Comparison of ENCODE assay signal across 8 cellular contexts in the genomic region with DNA sequence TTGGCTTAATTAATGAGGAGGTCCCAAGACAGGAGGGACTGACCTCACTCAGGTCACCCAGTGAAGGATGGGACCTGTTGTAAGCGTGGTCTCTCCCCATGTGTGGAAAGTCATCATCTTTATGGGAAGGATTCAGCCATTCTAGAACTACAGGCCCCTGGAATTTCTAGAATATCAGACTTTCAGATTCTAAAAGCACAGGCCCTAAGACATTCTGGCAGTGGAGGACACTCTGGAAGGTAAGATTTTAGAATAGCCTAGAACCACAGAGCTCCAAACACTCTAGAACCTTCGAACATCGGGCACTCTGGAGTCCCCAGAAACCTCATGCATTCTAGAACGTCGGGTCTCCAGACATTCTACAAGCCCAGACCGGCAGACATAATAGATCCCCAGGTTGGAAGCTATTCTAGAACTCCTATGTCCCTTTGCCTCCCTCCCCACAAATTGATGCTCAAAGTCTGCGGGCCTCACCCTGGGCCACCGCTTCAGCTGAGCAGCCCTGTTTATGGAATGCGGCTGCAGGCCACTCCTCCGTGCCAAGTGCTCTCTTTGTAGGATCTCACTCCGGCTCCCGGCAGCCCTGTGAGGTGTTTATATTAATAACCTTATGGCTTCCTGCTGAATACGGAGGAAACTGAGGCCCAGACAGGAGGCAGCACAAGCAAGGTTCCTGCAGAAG. TPM values are rescaled to one million over a fixed set of nuclear protein-coding genes. Genes with fewer than 3 reads are reported as not detected.
DNase-seq lines count a peak whose midpoint lies in the region; ATAC-seq and TF ChIP-seq lines count a peak whose summit lies in the region.

No MANE protein-coding gene starts in this region.

- H3K36me3 ChIP-seq in Loucy (ENCODE audit: insufficient read depth, low read length) (no peaks in the 10 kb centered on the region), muscle layer of colon (ENCODE audit: insufficient read depth, low read length) (no peaks in the 10 kb centered on the region)

- H3K4me3 ChIP-seq in Loucy (ENCODE audit: low read length, poor library complexity, severe bottlenecking), result peak overlapping the region; percentile 69
- peak overlapping the region; percentile 75 for H3K4me3 ChIP-seq in coronary artery
- H3K4me3 ChIP-seq in muscle layer of colon (ENCODE audit: low read depth in 1 of 2, low read length in 2 of 2), result peak overlapping the region; percentile 46 to 65

- intact Hi-C loops in CD4-positive, alpha-beta T cell (cut with DNase I, micrococcal nuclease), result no loop called here

- CTCF ChIA-PET in CD4-positive, alpha-beta T cell (lab: Charles Lee), result no interaction called here

- peak overlapping the region; percentile 52 for H3K4me2 ChIP-seq in Loucy (ENCODE audit: low read depth, low read length, poor library complexity, severe bottlenecking)

- H4K20me1 ChIP-seq in Loucy (ENCODE audit: insufficient read depth, low read length, poor library complexity, severe bottlenecking), result no peaks in the 10 kb centered on the region

- H3K9me3 Mint-ChIP-seq in CD4-positive, alpha-beta T cell, result no peaks in the 10 kb centered on the region

- H3K27me3 ChIP-seq in CD4-positive, alpha-beta T cell (ENCODE audit: control insufficient read depth, insufficient read depth, low read length), result peaks cover 26% of the 10 kb centered on the region
- H3K27me3 ChIP-seq in Loucy (ENCODE audit: insufficient read depth, low read length, poor library complexity, severe bottlenecking) (no peaks in the 10 kb centered on the region), muscle layer of colon (ENCODE audit: control insufficient read depth in 1 of 2, insufficient read depth in 2 of 2, low read length in 2 of 2) (peaks cover 0 to 33% of the 10 kb centered on the region in 2 donors)

- no peak overlapping the region for H3K27ac Mint-ChIP-seq in CD4-positive, alpha-beta T cell

- no peaks in the 10 kb centered on the region for H3K9me3 ChIP-seq in CD4-positive, alpha-beta T cell (ENCODE audit: control insufficient read depth, low read length)
- H3K9me3 ChIP-seq in Loucy (ENCODE audit: insufficient read depth, low read depth, low read length) (no peaks in the 10 kb centered on the region), muscle layer of colon (ENCODE audit: low read length) (no peaks in the 10 kb centered on the region)

- H3K4me1 ChIP-seq in Loucy (ENCODE audit: insufficient read depth, low read length, poor library complexity, severe bottlenecking), result no peaks in the 10 kb centered on the region
- peaks cover 9% of the 10 kb centered on the region for H3K4me1 ChIP-seq in muscle layer of colon (ENCODE audit: insufficient read depth, low read length)

- H3K4me1 Mint-ChIP-seq in CD4-positive, alpha-beta T cell (ENCODE audit: low read depth), result peaks cover 12% of the 10 kb centered on the region

- H3K4me3 Mint-ChIP-seq in CD4-positive, alpha-beta T cell, result peak overlapping the region; percentile 76

- no peaks in the 10 kb centered on the region for H3K36me3 Mint-ChIP-seq in CD4-positive, alpha-beta T cell (ENCODE audit: low read depth)

- peaks cover 65% of the 10 kb centered on the region for H3K27me3 Mint-ChIP-seq in CD4-positive, alpha-beta T cell

- POLR2A ChIA-PET in CD4-positive, alpha-beta T cell (lab: Charles Lee), result no interaction called here

- H3K79me2 ChIP-seq in Loucy (ENCODE audit: insufficient read depth, low read length), result no peaks in the 10 kb centered on the region

- H3K9me2 ChIP-seq in Loucy (replicated peaks; ENCODE audit: low read depth, low read length), result no peaks in the 10 kb centered on the region

- peak overlapping the region; percentile 45 for H3K9ac ChIP-seq in Loucy (ENCODE audit: low read depth, low read length, poor library complexity, severe bottlenecking)
- no peak overlapping the region for H3K9ac ChIP-seq in muscle layer of colon (ENCODE audit: low read length)

- peak overlapping the region; percentile 90 for H2AFZ ChIP-seq in Loucy (ENCODE audit: low read length)

- no peak for TF ChIP-seq CTCF in CD4-positive, alpha-beta T cell (IDR thresholded peaks at IDR 0.05)
- no peak for TF ChIP-seq CTCF in Loucy (conservative IDR thresholded peaks at IDR 0.05; ENCODE audit: low read length)
- no peak for TF ChIP-seq CTCF in coronary artery (IDR thresholded peaks at IDR 0.05)

- H3K27ac ChIP-seq in CD4-positive, alpha-beta T cell (ENCODE audit: low read depth, low read length), result no peak overlapping the region
- no peak overlapping the region for H3K27ac ChIP-seq in coronary artery
- H3K27ac ChIP-seq in muscle layer of colon (ENCODE audit: low read depth, low read length), result no peak overlapping the region

- H3F3A ChIP-seq in Loucy (ENCODE audit: low read depth), result no peaks in the 10 kb centered on the region

- no peak for DNase-seq in CD4-positive, alpha-beta T cell
- DNase-seq in coronary artery (ENCODE audit: low spot score), result no peak
- no peak for DNase-seq in NCI-H2029 (lab: John Stamatoyannopoulos, UW)
- DNase-seq in SK-N-DZ (ENCODE audit: low spot score), result no peak
- DNase-seq in NCI-H524 treated with DMSO at 0.1 percent for 48 hours (lab: John Stamatoyannopoulos, UW), result no peak

- no peak for ATAC-seq in CD4-positive, alpha-beta T cell (ENCODE audit: poor library complexity)
- ATAC-seq in HG02678 (IDR thresholded peaks at IDR 0.05; ENCODE audit: unreplicated experiment), result no peak

RNA-seq across cellular contexts. Expression of gene KLK15, which starts 1.9 kb away (rescaled TPM):
- total RNA-seq in CD4-positive, alpha-beta T cell, result not detected
- polyA plus RNA-seq in SK-N-DZ (2014; cell fraction: cytosol; rRNA removed), result 0.45 and 0.53 TPM in 2 replicates
- 0.65 TPM in 1 of 2 replicates, not detected in the other for polyA plus RNA-seq in SK-N-DZ (2014; cell fraction: nucleus; rRNA removed)

RNA-seq across cellular contexts. Expression of gene KLK1, which starts 11.7 kb away (rescaled TPM):
- not detected for total RNA-seq in CD4-positive, alpha-beta T cell
- polyA plus RNA-seq in SK-N-DZ (2014; cell fraction: cytosol; rRNA removed), result 0.74 and 2.4 TPM in 2 replicates
- polyA plus RNA-seq in SK-N-DZ (2014; cell fraction: nucleus; rRNA removed), result 0.21 and 1.4 TPM in 2 replicates

RNA-seq across cellular contexts. Expression of gene KLK3, which starts 19.5 kb away (rescaled TPM):
- not detected for total RNA-seq in CD4-positive, alpha-beta T cell
- polyA plus RNA-seq in SK-N-DZ (2014; cell fraction: cytosol; rRNA removed), result 0.08 and 1.5 TPM in 2 replicates
- 1.4 and 2.5 TPM in 2 replicates for polyA plus RNA-seq in SK-N-DZ (2014; cell fraction: nucleus; rRNA removed)

RNA-seq across cellular contexts. Expression of gene KLK2, which starts 38.0 kb away (rescaled TPM):
- total RNA-seq in CD4-positive, alpha-beta T cell, result not detected
- polyA plus RNA-seq in SK-N-DZ (2014; cell fraction: cytosol; rRNA removed), result 0.07 TPM in 1 of 2 replicates, not detected in the other
- polyA plus RNA-seq in SK-N-DZ (2014; cell fraction: nucleus; rRNA removed), result 2.7 TPM in 1 of 2 replicates, not detected in the other

RNA-seq across cellular contexts. Expression of gene ACP4, which starts 45.0 kb away (rescaled TPM):
- not detected for total RNA-seq in CD4-positive, alpha-beta T cell
- polyA plus RNA-seq in SK-N-DZ (2014; cell fraction: cytosol; rRNA removed), result not detected in 2 replicates
- polyA plus RNA-seq in SK-N-DZ (2014; cell fraction: nucleus; rRNA removed), result not detected in 2 replicates
